In the genomic region with DNA sequence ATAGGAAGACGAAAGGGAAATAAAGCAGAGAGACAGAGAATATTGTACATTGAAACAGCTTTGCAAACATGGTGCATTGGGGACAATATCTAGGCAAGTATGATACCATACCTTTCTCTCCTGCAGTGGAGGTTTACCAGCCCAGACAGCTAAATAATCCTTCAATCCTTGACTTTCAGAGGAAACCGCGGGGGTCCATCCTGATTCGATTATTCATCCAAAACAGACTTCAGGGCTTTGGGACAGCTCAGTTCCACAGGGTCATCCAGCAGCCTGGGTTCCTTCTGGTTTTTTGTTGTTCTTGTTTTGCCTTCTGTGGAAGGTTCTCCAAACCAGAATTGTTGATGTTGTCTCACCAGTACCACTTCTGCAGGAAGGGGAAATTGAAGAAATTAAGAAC, we compare ENCODE assay signal across 22 cellular contexts.
"Had no signal": no experiment of that assay in that cellular context is flagged by ENCODE, and none has a peak within 500 bp of the region (broad histone marks: within the 10 kb centered on the region; RNA-seq: fewer than 3 reads in every experiment).

No MANE protein-coding gene starts in this region.

- H3K27me3 ChIP-seq: gastrocnemius medialis, sigmoid colon, stomach, thyroid gland, vagina had no signal

- H3K4me1 ChIP-seq: gastrocnemius medialis, heart left ventricle, lower lobe of right lung, psoas muscle, sigmoid colon, stomach, thyroid gland, vagina had no signal

- ATAC-seq: esophagus mucosa, gastrocnemius medialis, heart left ventricle, left ventricle myocardium superior, lower lobe of right lung, natural killer cell, psoas muscle, right cardiac atrium had no signal

- H3K36me3 ChIP-seq: gastrocnemius medialis, heart left ventricle, lower lobe of right lung, sigmoid colon, stomach, thyroid gland, vagina had no signal

- DNase-seq: cortex of kidney; effector CD4-positive, alpha-beta T cell; foreskin fibroblast; gastrocnemius medialis; heart left ventricle; hippocampal formation; left ventricle myocardium superior; lower lobe of right lung; natural killer cell; posterior cingulate gyrus; psoas muscle; right cardiac atrium; sigmoid colon; stimulated activated CD4-positive, alpha-beta T cell treated with anti-CD3 and anti-CD28 coated beads, Interleukin-2, amount 100 ng/mL, for 24 hours; stimulated activated CD4-positive, alpha-beta T cell treated with anti-CD3 and anti-CD28 coated beads, Interleukin-4, amount 100 ng/mL, for 24 hours; stimulated activated naive CD4-positive, alpha-beta T cell treated with Interleukin-2 at 50 U/mL for 16 hours; stomach; thyroid gland; trophoblast cell had no signal

- H3K27ac ChIP-seq: epithelial cell of prostate, gastrocnemius medialis, heart left ventricle, lower lobe of right lung, psoas muscle, sigmoid colon, stomach, thyroid gland, vagina had no signal

- H3K9me3 ChIP-seq: gastrocnemius medialis, heart left ventricle, lower lobe of right lung, psoas muscle, sigmoid colon, stomach, thyroid gland, vagina had no signal

- H3K4me3 ChIP-seq: gastrocnemius medialis, heart left ventricle, lower lobe of right lung, psoas muscle, sigmoid colon, stomach, thyroid gland, vagina had no signal
